19 cellular contexts compared by ENCODE assay signal in genomic region chr2:41020318-41020717, GRCh38.
A peak's percentile ranks its signal among the peaks of the same experiment; 100 is the strongest.
DNase-seq lines count a peak whose midpoint lies in the region; ATAC-seq and TF ChIP-seq lines count a peak whose summit lies in the region.
"Had no signal": no experiment of that assay in that cellular context is flagged by ENCODE, and none has a peak within 500 bp of the region (broad histone marks: within the 10 kb centered on the region; RNA-seq: fewer than 3 reads in every experiment).

No MANE protein-coding gene starts in this region.

- WGBS in transverse colon (ENCODE audit: low coverage in 1 of 2), 2 donors: 14% methylated on average over 1 of the region's 1 CpG; no CpG with 5 or more reads in 1 of the 2 donors

- intact Hi-C loops in sciatic nerve (cut with DNase I): no loop called here
- intact Hi-C loops in transverse colon (cut with DNase I; ENCODE audit: low total_unique reads): no loop called here

- DNase-seq in COLO829 (ENCODE audit: low spot score): peak; percentile 6
- peak; percentile 63 for DNase-seq in HT1080 (ENCODE audit: low read depth)
- peak; percentile 80 for DNase-seq in foreskin melanocyte
- DNase-seq in sciatic nerve (ENCODE audit: low spot score): no peak
- DNase-seq in AG08395 (ENCODE audit: low spot score): no peak
- DNase-seq in transverse colon: no peak
- DNase-seq: AML-193; BE2C; Calu3; CD4-positive, alpha-beta T cell; CD8-positive, alpha-beta memory T cell; COR-L47; DMS53; DMS79 treated with DMSO at 0.1 percent for 48 hours; HFFc6 had no signal

- TF ChIP-seq EP300 in transverse colon (IDR thresholded peaks at IDR 0.05; ENCODE audit: low read depth): no peak

- H3K27ac ChIP-seq in transverse colon: no peak overlapping the region
- H3K27ac ChIP-seq: BLaER1 treated with 17β-estradiol and CSF1 and Interleukin-3, amounts not matched to agents 10 nM and 100 nM had no signal

- TF ChIP-seq CTCF in transverse colon (IDR thresholded peaks at IDR 0.05): no peak

- peaks cover 0 to 3% of the 10 kb centered on the region in 2 donors for H3K9me3 ChIP-seq in transverse colon
- H3K9me3 ChIP-seq: BE2C; BLaER1 treated with 17β-estradiol and CSF1 and Interleukin-3, amounts not matched to agents 10 nM and 100 nM; HAP-1 had no signal

- H3K4me3 ChIP-seq in transverse colon: no peak overlapping the region
- H3K4me3 ChIP-seq: BLaER1 treated with 17β-estradiol and CSF1 and Interleukin-3, amounts not matched to agents 10 nM and 100 nM; GM23338; HAP-1 had no signal

- ATAC-seq in sciatic nerve: peak; percentile 92
- no peak for ATAC-seq in HG03442 (IDR thresholded peaks at IDR 0.05; ENCODE audit: unreplicated experiment)
- ATAC-seq: GM23338 had no signal

- in situ Hi-C loops in transverse colon (cut with MboI; ENCODE audit: low pct_ligation_motif_present in 1 of 4, low pct_unique_long_range_greater_than_20kb in 1 of 4, low sequenced_read_pairs in 3 of 4): no loop called here

- no peaks in the 10 kb centered on the region for H3K36me3 ChIP-seq in transverse colon
- H3K36me3 ChIP-seq: BE2C; BLaER1 treated with 17β-estradiol and CSF1 and Interleukin-3, amounts not matched to agents 10 nM and 100 nM; HAP-1 had no signal

- TF ChIP-seq POLR2A in transverse colon (IDR thresholded peaks at IDR 0.05): no peak

- no peaks in the 10 kb centered on the region for H3K27me3 ChIP-seq in transverse colon
- H3K27me3 ChIP-seq: BE2C; BLaER1 treated with 17β-estradiol and CSF1 and Interleukin-3, amounts not matched to agents 10 nM and 100 nM had no signal

- no peaks in the 10 kb centered on the region for H3K4me1 ChIP-seq in transverse colon
- H3K4me1 ChIP-seq: BLaER1 treated with 17β-estradiol and CSF1 and Interleukin-3, amounts not matched to agents 10 nM and 100 nM; HAP-1 had no signal

Comparison
In these comparisons a context has a peak if more than half of its experiments do, and no peak if none do; other contexts are left out.
1. DNase-seq: peak in COLO829 (single experiment), HT1080 (single experiment) and foreskin melanocyte (single experiment); none in sciatic nerve (single experiment), AG08395 (single experiment) and transverse colon (single experiment).